25 cellular contexts compared by ENCODE assay signal in the genomic region with DNA sequence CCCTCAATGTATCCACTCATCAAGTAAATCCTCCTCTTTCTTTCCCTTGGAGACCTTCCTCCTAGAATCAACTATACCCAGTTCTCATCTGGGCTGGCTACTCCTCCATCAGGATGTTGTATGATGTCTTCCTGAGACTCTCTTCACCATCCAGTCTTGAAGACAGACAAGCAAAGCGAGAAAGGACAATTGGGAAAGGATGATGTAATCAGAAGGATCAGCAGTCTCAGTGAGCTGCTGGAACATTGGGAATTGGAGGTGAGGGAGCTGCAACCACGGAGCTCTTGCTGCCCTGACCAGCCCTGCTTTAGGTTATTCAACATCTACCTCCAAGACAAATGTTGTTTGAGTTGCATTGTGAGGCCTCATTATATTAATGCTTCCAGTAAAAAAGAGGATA.
"Had no signal": no experiment of that assay in that cellular context is flagged by ENCODE, and none has a peak within 500 bp of the region (broad histone marks: within the 10 kb centered on the region; RNA-seq: fewer than 3 reads in every experiment).

No MANE protein-coding gene starts in this region.

- H3K9me3 ChIP-seq: esophagus squamous epithelium, gastroesophageal sphincter, pancreas, suprapubic skin, thyroid gland, uterus had no signal

- H3K36me3 ChIP-seq: esophagus squamous epithelium, gastroesophageal sphincter, pancreas, suprapubic skin, thyroid gland, uterus had no signal

- H3K4me3 Mint-ChIP-seq: dendritic cell treated with granulocyte-macrophage colony-stimulating factor and Interleukin-4, amounts not matched to agents 40 ng/mL and 50 ng/mL, for 4 days; effector memory CD8-positive, alpha-beta T cell; naive thymus-derived CD4-positive, alpha-beta T cell; stimulated activated effector memory CD8-positive, alpha-beta T cell treated with anti-CD3 and anti-CD28 coated beads, Interleukin-12 subunit alpha, Interleukin-12 subunit beta, amount 100 ng/mL, for 72 hours; type B pancreatic cell had no signal

- H3K4me1 Mint-ChIP-seq: stimulated activated effector memory CD8-positive, alpha-beta T cell treated with anti-CD3 and anti-CD28 coated beads, Interleukin-12 subunit alpha, Interleukin-12 subunit beta, amount 100 ng/mL, for 72 hours had no signal

- H3K27ac ChIP-seq: epithelial cell of prostate, esophagus squamous epithelium, gastroesophageal sphincter, pancreas, suprapubic skin, thyroid gland, uterus had no signal

- H3K27me3 Mint-ChIP-seq: dendritic cell treated with granulocyte-macrophage colony-stimulating factor and Interleukin-4, amounts not matched to agents 40 ng/mL and 50 ng/mL, for 4 days; effector memory CD8-positive, alpha-beta T cell; naive thymus-derived CD4-positive, alpha-beta T cell; progenitor cell of endocrine pancreas; type B pancreatic cell had no signal

- ATAC-seq: effector memory CD8-positive, alpha-beta T cell; gastroesophageal sphincter; left colon; left ventricle myocardium superior; naive thymus-derived CD4-positive, alpha-beta T cell; pancreas; right cardiac atrium; stimulated activated effector memory CD8-positive, alpha-beta T cell treated with anti-CD3 and anti-CD28 coated beads, Interleukin-12 subunit alpha, Interleukin-12 subunit beta, amount 100 ng/mL, for 72 hours; stimulated activated naive CD8-positive, alpha-beta T cell treated with anti-CD3 and anti-CD28 coated beads, Interleukin-15, Interleukin-2, amounts not matched to agents 100 U/mL and 50 U/mL, for 24 hours had no signal

- H3K9me3 Mint-ChIP-seq: dendritic cell treated with granulocyte-macrophage colony-stimulating factor and Interleukin-4, amounts not matched to agents 40 ng/mL and 50 ng/mL, for 4 days; effector memory CD8-positive, alpha-beta T cell; stimulated activated effector memory CD8-positive, alpha-beta T cell treated with anti-CD3 and anti-CD28 coated beads, Interleukin-12 subunit alpha, Interleukin-12 subunit beta, amount 100 ng/mL, for 72 hours; type B pancreatic cell had no signal

- H3K4me3 ChIP-seq: esophagus squamous epithelium, gastroesophageal sphincter, lung, pancreas, suprapubic skin, thyroid gland, uterus had no signal

- H3K27ac Mint-ChIP-seq: dendritic cell treated with granulocyte-macrophage colony-stimulating factor and Interleukin-4, amounts not matched to agents 40 ng/mL and 50 ng/mL, for 4 days; effector memory CD8-positive, alpha-beta T cell; naive thymus-derived CD4-positive, alpha-beta T cell; progenitor cell of endocrine pancreas; stimulated activated effector memory CD8-positive, alpha-beta T cell treated with anti-CD3 and anti-CD28 coated beads, Interleukin-12 subunit alpha, Interleukin-12 subunit beta, amount 100 ng/mL, for 72 hours; type B pancreatic cell had no signal

- FAIRE-seq: colon, pancreas had no signal

- DNase-seq: effector memory CD8-positive, alpha-beta T cell; esophagus squamous epithelium; foreskin fibroblast; glutamatergic neuron; left colon; left ventricle myocardium superior; mesenchymal stem cell; naive thymus-derived CD4-positive, alpha-beta T cell; nucleus accumbens; right cardiac atrium; stimulated activated CD4-positive, alpha-beta T cell treated with anti-CD3 and anti-CD28 coated beads, Interleukin-4, amount 100 ng/mL, for 1 hour; stimulated activated CD8-positive, alpha-beta memory T cell treated with anti-CD3 and anti-CD28 coated beads, Interleukin-4, amount 100 ng/mL, for 48 hours; stimulated activated naive CD8-positive, alpha-beta T cell treated with anti-CD3 and anti-CD28 coated beads, Interleukin-15, Interleukin-2, amounts not matched to agents 100 U/mL and 50 U/mL, for 24 hours; thyroid gland; uterus had no signal

- H3K27me3 ChIP-seq: esophagus squamous epithelium, gastroesophageal sphincter, pancreas, suprapubic skin, thyroid gland, uterus had no signal

- H3K4me1 ChIP-seq: esophagus squamous epithelium, suprapubic skin, uterus had no signal

- H3K36me3 Mint-ChIP-seq: stimulated activated effector memory CD8-positive, alpha-beta T cell treated with anti-CD3 and anti-CD28 coated beads, Interleukin-12 subunit alpha, Interleukin-12 subunit beta, amount 100 ng/mL, for 72 hours; type B pancreatic cell had no signal
